In genomic region chr2:229474125-229474524, GRCh38 we compare ENCODE assay signal across 17 cellular contexts.
A peak's percentile ranks its signal among the peaks of the same experiment; 100 is the strongest.
DNase-seq lines count a peak whose midpoint lies in the region; TF ChIP-seq lines count a peak whose summit lies in the region.
"Had no signal": no experiment of that assay in that cellular context is flagged by ENCODE, and none has a peak within 500 bp of the region (broad histone marks: within the 10 kb centered on the region; RNA-seq: fewer than 3 reads in every experiment).

No MANE protein-coding gene starts in this region.

- H4K5ac ChIP-seq in mesendoderm (ENCODE audit: low read length) = no peak overlapping the region

- DNase-seq in MCF 10A (ENCODE audit: unreplicated experiment) (no peak), mammary epithelial cell (no peak), esophagus muscularis mucosa (ENCODE audit: extremely low spot score) (peak; percentile 80), mesendoderm (peak; percentile 24), NCI-H446 (lab: John Stamatoyannopoulos, UW) (no peak), NCI-H345 (lab: John Stamatoyannopoulos, UW) (no peak), GM19238 (ENCODE audit: insufficient read length, low spot score) (no peak)
- DNase-seq: 8988T; CD4-positive, alpha-beta memory T cell; DMS153; DMS79; GDM1; GOT3 had no signal

- no peak overlapping the region for H2AFZ ChIP-seq in mammary epithelial cell (ENCODE audit: low read depth, low read length)

- H3K4me2 ChIP-seq in mammary epithelial cell (ENCODE audit: insufficient read depth, low read depth, low read length) (no peak overlapping the region), mesendoderm (ENCODE audit: low read length) (no peak overlapping the region)
- H3K4me2 ChIP-seq: BLaER1 had no signal

- H3K27me3 ChIP-seq in mammary epithelial cell (ENCODE audit: insufficient read depth, low read length) = no peaks in the 10 kb centered on the region
- H3K27me3 ChIP-seq in esophagus muscularis mucosa = no peaks in the 10 kb centered on the region
- H3K27me3 ChIP-seq in mesendoderm (ENCODE audit: insufficient read depth, low read length, poor library complexity) = no peaks in the 10 kb centered on the region
- H3K27me3 ChIP-seq: BLaER1 had no signal

- no peak overlapping the region for H3K23ac ChIP-seq in mesendoderm (ENCODE audit: low read length)

- peaks cover 66% of the 10 kb centered on the region for H3K36me3 Mint-ChIP-seq in MCF 10A (ENCODE audit: insufficient read depth, unreplicated experiment)
- H3K36me3 Mint-ChIP-seq: CD14-positive monocyte; CD4-positive, alpha-beta memory T cell had no signal

- no peaks in the 10 kb centered on the region for H3K79me1 ChIP-seq in mesendoderm (ENCODE audit: low read length)

- in situ Hi-C loops in mammary epithelial cell (cut with MboI; ENCODE audit: low sequenced_read_pairs in 2 of 2) = no loop called here

- H3K27ac ChIP-seq in mammary epithelial cell (ENCODE audit: insufficient read depth, low read depth, low read length) (no peak overlapping the region), esophagus muscularis mucosa (replicated peaks in 1 of 4) (no peak overlapping the region), mesendoderm (ENCODE audit: low read depth, low read length) (no peak overlapping the region)
- H3K27ac ChIP-seq: BLaER1, HL-60 had no signal

- POLR2A ChIA-PET in MCF 10A (lab: Yijun Ruan, JAX) = interaction anchor here (1.7 kb wide), 1 partner anchor 14 kb away, joined by 4 read pairs; no protein-coding TSS in a partner anchor

- no peaks in the 10 kb centered on the region for H3K9me3 Mint-ChIP-seq in MCF 10A (ENCODE audit: unreplicated experiment)

- dilution Hi-C loops in mammary epithelial cell (cut with HindIII; ENCODE audit: low sequenced_read_pairs) = no loop called here

- no peak overlapping the region for H3K18ac ChIP-seq in mesendoderm (ENCODE audit: low read length)

- H3K4ac ChIP-seq in mesendoderm (ENCODE audit: low read depth, low read length) = no peak overlapping the region

- no peak overlapping the region for H3K4me3 Mint-ChIP-seq in MCF 10A (ENCODE audit: unreplicated experiment)
- H3K4me3 Mint-ChIP-seq: CD14-positive monocyte; CD4-positive, alpha-beta memory T cell had no signal

- no peak overlapping the region for H2BK5ac ChIP-seq in mesendoderm (ENCODE audit: low read length)

- H3K9ac ChIP-seq in mammary epithelial cell (ENCODE audit: insufficient read depth, low read length) (no peak overlapping the region), mesendoderm (ENCODE audit: low read length) (no peak overlapping the region)
- H3K9ac ChIP-seq: BLaER1 had no signal

- no peak for TF ChIP-seq CTCF in MCF 10A (IDR thresholded peaks at IDR 0.05; ENCODE audit: unreplicated experiment)
- TF ChIP-seq CTCF in mammary epithelial cell (conservative IDR thresholded peaks at IDR 0.05 in 1 of 2, IDR thresholded peaks at IDR 0.05 in 1 of 2; ENCODE audit: extremely low read depth in 1 of 2, insufficient read depth in 1 of 2, low read depth in 1 of 2, low read length in 2 of 2) = no peak
- TF ChIP-seq CTCF in esophagus muscularis mucosa (IDR thresholded peaks at IDR 0.05) = no peak

- no peaks in the 10 kb centered on the region for H3K4me1 ChIP-seq in mammary epithelial cell (ENCODE audit: insufficient read depth, low read length)
- H3K4me1 ChIP-seq in esophagus muscularis mucosa = peaks cover 0 to 5% (median 0%) of the 10 kb centered on the region in 4 donors
- H3K4me1 ChIP-seq in mesendoderm (ENCODE audit: control insufficient read depth, low read depth, low read length) = no peaks in the 10 kb centered on the region
- H3K4me1 ChIP-seq: BLaER1, HAP-1 had no signal

- H3K9me3 ChIP-seq in mammary epithelial cell (replicated peaks; ENCODE audit: insufficient read depth, low read length) (no peaks in the 10 kb centered on the region), esophagus muscularis mucosa (no peaks in the 10 kb centered on the region)
- H3K9me3 ChIP-seq: BLaER1, HAP-1 had no signal

- no peaks in the 10 kb centered on the region for H4K20me1 ChIP-seq in mammary epithelial cell (ENCODE audit: insufficient read depth, low read length)
- H4K20me1 ChIP-seq: BLaER1 had no signal

- H2BK15ac ChIP-seq in mesendoderm (replicated peaks; ENCODE audit: low read depth) = no peak overlapping the region

- H2BK120ac ChIP-seq in mesendoderm (ENCODE audit: low read depth, low read length) = no peak overlapping the region

- H3K36me3 ChIP-seq in mammary epithelial cell (ENCODE audit: insufficient read depth, low read length) (no peaks in the 10 kb centered on the region), esophagus muscularis mucosa (no peaks in the 10 kb centered on the region), mesendoderm (ENCODE audit: control insufficient read depth, insufficient read depth, low read length) (no peaks in the 10 kb centered on the region)
- H3K36me3 ChIP-seq: BLaER1, HAP-1 had no signal

- intact Hi-C loops in MCF 10A (cut with micrococcal nuclease) = no loop called here
- intact Hi-C loops in mammary epithelial cell (cut with micrococcal nuclease) = no loop called here
- intact Hi-C loops in esophagus muscularis mucosa (cut with DNase I) = no loop called here

- no peaks in the 10 kb centered on the region for H3K27me3 Mint-ChIP-seq in MCF 10A (ENCODE audit: insufficient read depth, unreplicated experiment)

- peaks cover 6% of the 10 kb centered on the region for H3K4me1 Mint-ChIP-seq in MCF 10A (ENCODE audit: insufficient read depth, unreplicated experiment)
- H3K4me1 Mint-ChIP-seq: CD14-positive monocyte; CD4-positive, alpha-beta memory T cell had no signal

- H3K79me2 ChIP-seq in mammary epithelial cell (ENCODE audit: insufficient read depth, low read length) = no peaks in the 10 kb centered on the region
- no peaks in the 10 kb centered on the region for H3K79me2 ChIP-seq in mesendoderm (ENCODE audit: control insufficient read depth, insufficient read depth, low read length)

- no peak for TF ChIP-seq POLR2A in esophagus muscularis mucosa (IDR thresholded peaks at IDR 0.05; ENCODE audit: low read depth)

- H3K27ac Mint-ChIP-seq in MCF 10A (ENCODE audit: low read depth, unreplicated experiment) = peak overlapping the region; percentile 31
- H3K27ac Mint-ChIP-seq: CD14-positive monocyte; CD4-positive, alpha-beta memory T cell had no signal

- H3K56ac ChIP-seq in mesendoderm (ENCODE audit: low read length) = no peak overlapping the region

- WGBS in mammary epithelial cell (ENCODE audit: low coverage, missing lambda C conversion rate) = 85% methylated on average over 4 of the region's 4 CpGs
- WGBS in esophagus muscularis mucosa = 83% methylated on average over 4 of the region's 4 CpGs
- no CpG with 5 or more reads among the region's 4 CpGs for WGBS in mesendoderm (ENCODE audit: extremely low coverage, insufficient coverage, low lambda C conversion rate)

- CTCF ChIA-PET in MCF 10A (lab: Yijun Ruan, JAX) = no interaction called here
- CTCF ChIA-PET in mammary epithelial cell (lab: Charles Lee; ENCODE audit: low non-redundant PET) = no interaction called here

- no peak overlapping the region for H3K4me3 ChIP-seq in mammary epithelial cell (replicated peaks in 1 of 3; ENCODE audit: insufficient read depth in 1 of 3, low read depth in 2 of 3, low read length in 3 of 3)
- H3K4me3 ChIP-seq in esophagus muscularis mucosa = no peak overlapping the region
- H3K4me3 ChIP-seq in mesendoderm (ENCODE audit: low read length) = no peak overlapping the region
- H3K4me3 ChIP-seq: BLaER1, HAP-1 had no signal

- no peak for TF ChIP-seq EP300 in esophagus muscularis mucosa (IDR thresholded peaks at IDR 0.05)

- BruUV-seq in MCF 10A (replicated peaks; lab: Mats Ljungman, UMichigan) (no TSS peak), mammary epithelial cell (replicated peaks; lab: Mats Ljungman, UMichigan) (no TSS peak)

- no peak overlapping the region for H4K8ac ChIP-seq in mesendoderm (ENCODE audit: low read depth, low read length)

- no peak overlapping the region for H2AK5ac ChIP-seq in mesendoderm (ENCODE audit: low read length)

Comparison
In these comparisons a context has a peak if more than half of its experiments do, and no peak if none do; other contexts are left out.
1. DNase-seq: peak in esophagus muscularis mucosa (single experiment) and mesendoderm (single experiment); none in MCF 10A (single experiment), mammary epithelial cell (single experiment), NCI-H446 (0 of 2), NCI-H345 (single experiment) and GM19238 (single experiment).